In the genomic region with DNA sequence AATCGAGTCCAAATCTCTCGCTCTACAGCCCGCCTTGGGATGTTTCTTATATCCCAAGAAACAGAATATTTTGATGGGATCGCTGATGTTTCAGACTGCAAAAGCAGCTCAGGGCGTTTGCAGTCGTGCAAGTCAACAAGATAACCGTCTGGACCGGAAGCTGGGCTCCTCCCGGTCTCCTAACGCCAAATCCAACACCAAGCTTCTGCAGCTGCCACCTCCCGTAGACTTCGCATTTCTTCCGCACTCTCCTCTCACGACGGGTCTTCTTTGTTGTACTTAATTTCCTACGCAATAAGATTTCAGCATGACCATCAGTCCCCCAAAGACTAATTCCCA, we compare ENCODE assay signal across 8 cellular contexts. TPM values are rescaled to one million over a fixed set of nuclear protein-coding genes. Genes with fewer than 3 reads are reported as not detected.
A peak's percentile ranks its signal among the peaks of the same experiment; 100 is the strongest.
DNase-seq lines count a peak whose midpoint lies in the region; ATAC-seq and TF ChIP-seq lines count a peak whose summit lies in the region.
"Not testable (repeated sequence)": the region's sequence is repeated elsewhere in the genome, so short reads cannot be mapped to it uniquely, and the experiment has no call there.

No MANE protein-coding gene starts in this region.

- H3K4me1 Mint-ChIP-seq in stimulated activated naive CD8-positive, alpha-beta T cell treated with anti-CD3 and anti-CD28 coated beads, Interleukin-15, Interleukin-2, amounts not matched to agents 100 ng/mL and 50 ng/mL, for 24 hours (ENCODE audit: low read depth), result peaks cover 18% of the 10 kb centered on the region

- H4K20me1 ChIP-seq in DOHH2 (ENCODE audit: control insufficient read depth, insufficient read depth, low read depth, low read length), result not testable (repeated sequence)

- not testable (repeated sequence) for H3K27me3 Mint-ChIP-seq in stimulated activated naive CD8-positive, alpha-beta T cell treated with anti-CD3 and anti-CD28 coated beads, Interleukin-15, Interleukin-2, amounts not matched to agents 100 ng/mL and 50 ng/mL, for 24 hours

- POLR2A ChIA-PET in Panc1 (lab: Charles Lee), result not testable (repeated sequence)

- not testable (repeated sequence) for H3K9me3 ChIP-seq in DOHH2 (ENCODE audit: control insufficient read depth, insufficient read depth, low read length); Panc1 (ENCODE audit: control insufficient read depth, insufficient read depth, low read depth, low read length); ascending aorta; mucosa of stomach (ENCODE audit: control insufficient read depth, low read length)

- not testable (repeated sequence) for H3F3A ChIP-seq in DOHH2 (ENCODE audit: control insufficient read depth, insufficient read depth)

- TF ChIP-seq CTCF in DOHH2 (IDR thresholded peaks at IDR 0.05; ENCODE audit: low read depth, low read length, poor library complexity, severe bottlenecking); Panc1 (IDR thresholded peaks at IDR 0.05); ascending aorta (IDR thresholded peaks at IDR 0.05); foreskin fibroblast (IDR thresholded peaks at IDR 0.05; ENCODE audit: low read depth, low read length): not testable (repeated sequence)

- H3K27ac ChIP-seq in DOHH2 (ENCODE audit: low read depth, low read length) (peak overlapping the region; percentile 81), Panc1 (ENCODE audit: low read length) (peak overlapping the region; percentile 91), ascending aorta (peak overlapping the region; percentile 69 to 76)

- H3K79me2 ChIP-seq in DOHH2 (ENCODE audit: control insufficient read depth, low read length), result peaks cover 50% of the 10 kb centered on the region

- H3K9me3 Mint-ChIP-seq in stimulated activated naive CD8-positive, alpha-beta T cell treated with anti-CD3 and anti-CD28 coated beads, Interleukin-15, Interleukin-2, amounts not matched to agents 100 ng/mL and 50 ng/mL, for 24 hours, result not testable (repeated sequence)

- not testable (repeated sequence) for DNase-seq in Panc1 (ENCODE audit: low read depth, low spot score); ascending aorta (ENCODE audit: low spot score in 2 of 2); foreskin fibroblast

- H3K36me3 ChIP-seq in DOHH2 (ENCODE audit: control insufficient read depth, low read length), result peaks cover 19% of the 10 kb centered on the region
- H3K36me3 ChIP-seq in Panc1 (ENCODE audit: control insufficient read depth, insufficient read depth, low read length); ascending aorta; mucosa of stomach (ENCODE audit: control insufficient read depth, insufficient read depth, low read length): not testable (repeated sequence)

- TSS peak; percentile 95 for BruUV-seq in Panc1 (replicated peaks; lab: Mats Ljungman, UMichigan)

- H3K9ac ChIP-seq in mucosa of stomach (ENCODE audit: low read length), result peak overlapping the region; percentile 49

- peak overlapping the region; percentile 90 for H3K27ac Mint-ChIP-seq in stimulated activated naive CD8-positive, alpha-beta T cell treated with anti-CD3 and anti-CD28 coated beads, Interleukin-15, Interleukin-2, amounts not matched to agents 100 ng/mL and 50 ng/mL, for 24 hours

- not testable (repeated sequence) for H3K27me3 ChIP-seq in DOHH2 (ENCODE audit: control insufficient read depth, low read length); Panc1 (ENCODE audit: control insufficient read depth, insufficient read depth, low read length); ascending aorta; mucosa of stomach (ENCODE audit: control insufficient read depth, insufficient read depth, low read length)

- CTCF ChIA-PET in Panc1 (lab: Charles Lee), result not testable (repeated sequence)

- in situ Hi-C loops in Panc1 (cut with HindIII; ENCODE audit: low pct_unique_long_range_greater_than_20kb, low sequenced_read_pairs), result not testable (repeated sequence)

- H3K4me3 Mint-ChIP-seq in stimulated activated naive CD8-positive, alpha-beta T cell treated with anti-CD3 and anti-CD28 coated beads, Interleukin-15, Interleukin-2, amounts not matched to agents 100 ng/mL and 50 ng/mL, for 24 hours, result peak overlapping the region; percentile 94

- not testable (repeated sequence) for H3K9me2 ChIP-seq in DOHH2 (replicated peaks; ENCODE audit: control insufficient read depth, low read length)

- peak overlapping the region; percentile 53 for H3K4me2 ChIP-seq in DOHH2 (ENCODE audit: low read length)

- peak; percentile 37 for ATAC-seq in GM21526 (IDR thresholded peaks at IDR 0.05; ENCODE audit: low FRiP score, unreplicated experiment)
- ATAC-seq in HG03095 (IDR thresholded peaks at IDR 0.05; ENCODE audit: unreplicated experiment), result peak; percentile 31
- ATAC-seq in Panc1, result peak; percentile 66

- H3K4me1 ChIP-seq in DOHH2 (ENCODE audit: control insufficient read depth, low read length), result peaks cover 12% of the 10 kb centered on the region
- not testable (repeated sequence) for H3K4me1 ChIP-seq in Panc1 (ENCODE audit: control insufficient read depth, insufficient read depth, low read length); ascending aorta; mucosa of stomach (ENCODE audit: control insufficient read depth, insufficient read depth, low read length)

- H3K36me3 Mint-ChIP-seq in stimulated activated naive CD8-positive, alpha-beta T cell treated with anti-CD3 and anti-CD28 coated beads, Interleukin-15, Interleukin-2, amounts not matched to agents 100 ng/mL and 50 ng/mL, for 24 hours (ENCODE audit: low read depth), result peaks cover 13% of the 10 kb centered on the region

- peak overlapping the region; percentile 88 for H3K4me3 ChIP-seq in DOHH2 (ENCODE audit: low read length)
- H3K4me3 ChIP-seq in Panc1 (ENCODE audit: low read depth in 2 of 2, low read length in 2 of 2), result peak overlapping the region; percentile 56 to 73
- peak overlapping the region; percentile 52 to 72 for H3K4me3 ChIP-seq in ascending aorta
- H3K4me3 ChIP-seq in foreskin fibroblast (ENCODE audit: low read depth in 1 of 2, low read length in 2 of 2), result peak overlapping the region; percentile 57 to 74
- H3K4me3 ChIP-seq in mucosa of stomach (ENCODE audit: low read length), result peak overlapping the region; percentile 66

- intact Hi-C loops in Panc1 (cut with micrococcal nuclease; ENCODE audit: unreplicated experiment); ascending aorta (cut with DNase I): not testable (repeated sequence)

RNA-seq across cellular contexts. Expression of a gene that starts 0.6 kb away (rescaled TPM):
- total RNA-seq in Panc1 (2021; ENCODE audit: unreplicated experiment), result 124 TPM
- polyA plus RNA-seq in Panc1 (2012; ENCODE audit: insufficient read length), result 32.5 TPM
- total RNA-seq in ascending aorta, result not detected

RNA-seq across cellular contexts. Expression of a gene that starts 21.4 kb away (rescaled TPM):
- total RNA-seq in Panc1 (2021; ENCODE audit: unreplicated experiment) (4.1 TPM), ascending aorta (20.6 TPM)
- polyA plus RNA-seq in Panc1 (2012; ENCODE audit: insufficient read length), result 8.7 TPM

RNA-seq across cellular contexts. Expression of a gene that starts 26.8 kb away (rescaled TPM):
- total RNA-seq in Panc1 (2021; ENCODE audit: unreplicated experiment), result 0.67 TPM
- polyA plus RNA-seq in Panc1 (2012; ENCODE audit: insufficient read length), result not detected
- total RNA-seq in ascending aorta, result not detected

Comparison
In these comparisons a context has a peak if more than half of its experiments do, and no peak if none do; other contexts are left out.
1. RNA of a gene that starts 0.6 kb away (total RNA-seq): 124 TPM in Panc1 (single experiment); not detected in ascending aorta (single experiment); every median in the first group is over 100 times any median in the second.
2. Peak in every context shown above with its lines, with median percentiles within 50 percentile points of each other: H3K27ac ChIP-seq, H3K4me3 ChIP-seq and ATAC-seq.